Comparison of ENCODE assay signal across 20 cellular contexts in genomic region chr19:40642757-40643325, GRCh38.
"Had no signal": no experiment of that assay in that cellular context is flagged by ENCODE, and none has a peak within 500 bp of the region (broad histone marks: within the 10 kb centered on the region; RNA-seq: fewer than 3 reads in every experiment).

No MANE protein-coding gene starts in this region.

- H3K9me3 Mint-ChIP-seq: activated naive CD8-positive, alpha-beta T cell treated with anti-CD3 and anti-CD28 coated beads for 36 hours; activated T-helper 1 cell treated with anti-CD3 and anti-CD28 coated beads, Interleukin-12 subunit alpha, Interleukin-12 subunit beta, Interleukin-2, Interleukin-4 antibody, amounts not matched to agents 30 ng/mL and 10 ng/mL and 1 ng/mL, durations not matched to agents 14 hours and 24 hours and 36 hours; dendritic cell treated with granulocyte-macrophage colony-stimulating factor and Interleukin-4, amounts not matched to agents 40 ng/mL and 50 ng/mL, for 4 days; effector memory CD8-positive, alpha-beta T cell had no signal

- DNase-seq: activated CD4-positive, alpha-beta T cell treated with anti-CD3 and anti-CD28 coated beads, Interleukin-2, amount 50 U/mL, for 1 hour; activated CD8-positive, alpha-beta memory T cell treated with anti-CD3 and anti-CD28 coated beads for 24 hours; activated naive CD8-positive, alpha-beta T cell treated with anti-CD3 and anti-CD28 coated beads for 36 hours; amygdala; brain microvascular endothelial cell; effector memory CD8-positive, alpha-beta T cell; hippocampal formation; kidney glomerular epithelial cell; nephron progenitor cell; occipital lobe; stimulated activated CD4-positive, alpha-beta T cell treated with anti-CD3 and anti-CD28 coated beads, Interleukin-4, amount 100 ng/mL, for 4 hours; stimulated activated CD8-positive, alpha-beta memory T cell treated with anti-CD3 and anti-CD28 coated beads, Interleukin-4, amount 100 ng/mL, for 48 hours; stimulated activated naive CD8-positive, alpha-beta T cell treated with anti-CD3 and anti-CD28 coated beads, Interleukin-15, Interleukin-2, amounts not matched to agents 100 U/mL and 50 U/mL, for 24 hours had no signal

- H3K27ac Mint-ChIP-seq: activated naive CD8-positive, alpha-beta T cell treated with anti-CD3 and anti-CD28 coated beads for 36 hours; activated T-helper 1 cell treated with anti-CD3 and anti-CD28 coated beads, Interleukin-12 subunit alpha, Interleukin-12 subunit beta, Interleukin-2, Interleukin-4 antibody, amounts not matched to agents 30 ng/mL and 10 ng/mL and 1 ng/mL, durations not matched to agents 14 hours and 24 hours and 36 hours; dendritic cell treated with granulocyte-macrophage colony-stimulating factor and Interleukin-4, amounts not matched to agents 40 ng/mL and 50 ng/mL, for 4 days; effector memory CD8-positive, alpha-beta T cell; nephron progenitor cell; progenitor cell of endocrine pancreas had no signal

- H3K36me3 Mint-ChIP-seq: activated naive CD8-positive, alpha-beta T cell treated with anti-CD3 and anti-CD28 coated beads for 36 hours had no signal

- H3K4me2 ChIP-seq: smooth muscle cell had no signal

- H3K27ac ChIP-seq: brain microvascular endothelial cell, epithelial cell of prostate had no signal

- H3K27me3 ChIP-seq: brain microvascular endothelial cell, right atrium auricular region had no signal

- H3K9me3 ChIP-seq: right atrium auricular region had no signal

- ATAC-seq: activated CD4-positive, CD25-positive, alpha-beta regulatory T cell treated with anti-CD3 and anti-CD28 coated beads, Interleukin-2, amount 50 U/mL, for 24 hours; effector memory CD8-positive, alpha-beta T cell; stimulated activated naive CD8-positive, alpha-beta T cell treated with anti-CD3 and anti-CD28 coated beads, Interleukin-15, Interleukin-2, amounts not matched to agents 100 U/mL and 50 U/mL, for 24 hours had no signal

- H3K4me3 ChIP-seq: right atrium auricular region, smooth muscle cell had no signal

- H3K36me3 ChIP-seq: brain microvascular endothelial cell, right atrium auricular region had no signal

- H3K4me3 Mint-ChIP-seq: activated naive CD8-positive, alpha-beta T cell treated with anti-CD3 and anti-CD28 coated beads for 36 hours; activated T-helper 1 cell treated with anti-CD3 and anti-CD28 coated beads, Interleukin-12 subunit alpha, Interleukin-12 subunit beta, Interleukin-2, Interleukin-4 antibody, amounts not matched to agents 30 ng/mL and 10 ng/mL and 1 ng/mL, durations not matched to agents 14 hours and 24 hours and 36 hours; dendritic cell treated with granulocyte-macrophage colony-stimulating factor and Interleukin-4, amounts not matched to agents 40 ng/mL and 50 ng/mL, for 4 days; effector memory CD8-positive, alpha-beta T cell; nephron progenitor cell had no signal

- H3K27me3 Mint-ChIP-seq: progenitor cell of endocrine pancreas had no signal
